ENCODE assay signal across 22 cellular contexts in genomic region chr4:13089659-13089998, GRCh38.
DNase-seq lines count a peak whose midpoint lies in the region; ATAC-seq, FAIRE-seq and TF ChIP-seq lines count a peak whose summit lies in the region.
"Had no signal": no experiment of that assay in that cellular context is flagged by ENCODE, and none has a peak within 500 bp of the region (broad histone marks: within the 10 kb centered on the region; RNA-seq: fewer than 3 reads in every experiment).

No MANE protein-coding gene starts in this region.

- H3K18ac ChIP-seq in H1 (ENCODE audit: extremely low read depth, low read length): no peak overlapping the region

- no peak overlapping the region for H2BK5ac ChIP-seq in H1 (ENCODE audit: low read depth, low read length)

- no peak for TF ChIP-seq RAD21 in H1 (IDR thresholded peaks at IDR 0.05 in 1 of 2, conservative IDR thresholded peaks at IDR 0.05 in 1 of 2; ENCODE audit: low read depth in 2 of 2, low read length in 2 of 2)

- H3K4ac ChIP-seq in H1 (replicated peaks; ENCODE audit: insufficient read length, low read depth, low read length): no peak overlapping the region

- CTCF ChIA-PET in H1 (lab: Charles Lee; ENCODE audit: partially characterized antibody): interaction anchor here (1.6 kb wide), 1 partner anchor 237 kb away, joined by 4 read pairs; no protein-coding TSS in a partner anchor

- H3K4me3 ChIP-seq in HUES48 (ENCODE audit: low read depth, low read length) (no peak overlapping the region), H1 (ENCODE audit: extremely low read depth in 1 of 4, insufficient read depth in 2 of 4, low read depth in 3 of 4, low read length in 4 of 4) (no peak overlapping the region), thoracic aorta (no peak overlapping the region)
- H3K4me3 ChIP-seq: BLaER1 had no signal

- H3K27ac ChIP-seq in HUES48 (ENCODE audit: low read depth, low read length) (peak overlapping the region; percentile 3), H1 (ENCODE audit: low read depth, low read length) (no peak overlapping the region), thoracic aorta (peak overlapping the region; percentile 39 to 71)
- H3K27ac ChIP-seq: 22Rv1, BLaER1 had no signal

- H3K23me2 ChIP-seq in H1 (ENCODE audit: low read depth, low read length): no peaks in the 10 kb centered on the region

- no peak overlapping the region for H3K9ac ChIP-seq in HUES48 (ENCODE audit: low read depth, low read length)
- H3K9ac ChIP-seq in H1 (replicated peaks in 1 of 4; ENCODE audit: extremely low read depth in 1 of 4, low read depth in 3 of 4, low read length in 3 of 4): no peak overlapping the region
- H3K9ac ChIP-seq: BLaER1 had no signal

- no peak overlapping the region for H2AK5ac ChIP-seq in H1 (ENCODE audit: low read depth, low read length)

- POLR2A ChIA-PET in H1 (lab: Charles Lee; ENCODE audit: partially characterized antibody): no interaction called here

- no peaks in the 10 kb centered on the region for H3K36me3 ChIP-seq in HUES48 (ENCODE audit: control insufficient read depth, insufficient read depth, low read length)
- H3K36me3 ChIP-seq in H1 (ENCODE audit: control insufficient read depth in 2 of 4, insufficient read depth in 4 of 4, low read length in 3 of 4): peaks cover 0 to 3% (median 0%) of the 10 kb centered on the region in 4 experiments; a peak in 1 of 8 replicates
- H3K36me3 ChIP-seq in thoracic aorta: no peaks in the 10 kb centered on the region
- H3K36me3 ChIP-seq: BLaER1 had no signal

- no peak for TF ChIP-seq EP300 in H1 (IDR thresholded peaks at IDR 0.05; ENCODE audit: borderline replicate concordance in 1 of 2, low read depth in 2 of 2, low read length in 2 of 2)

- no peak overlapping the region for H3K23ac ChIP-seq in H1 (ENCODE audit: insufficient read length)

- TF ChIP-seq CTCF in H1 (IDR thresholded peaks at IDR 0.05; ENCODE audit: control extremely low read depth in 1 of 3, insufficient read depth in 1 of 3, low read depth in 1 of 3, low read length in 3 of 3): no peak
- TF ChIP-seq CTCF in thoracic aorta (IDR thresholded peaks at IDR 0.05): no peak

- no peak overlapping the region for H2BK120ac ChIP-seq in H1 (replicated peaks; ENCODE audit: low read depth, low read length)

- H3K27me3 ChIP-seq in HUES48 (ENCODE audit: control insufficient read depth, insufficient read depth, low read length) (no peaks in the 10 kb centered on the region), H1 (replicated peaks in 1 of 4; ENCODE audit: control insufficient read depth in 3 of 4, extremely low read depth in 1 of 4, insufficient read depth in 3 of 4, low read length in 3 of 4) (no peaks in the 10 kb centered on the region), thoracic aorta (replicated peaks; ENCODE audit: insufficient read depth) (no peaks in the 10 kb centered on the region)
- H3K27me3 ChIP-seq: BLaER1 had no signal

- H3K4me1 ChIP-seq in HUES48 (ENCODE audit: control insufficient read depth, insufficient read depth, low read length): peaks cover 5% of the 10 kb centered on the region; the same call in 1 of the 2 replicates
- peaks cover 0 to 3% (median under 1%) of the 10 kb centered on the region in 4 experiments; a peak in 3 of 7 replicates for H3K4me1 ChIP-seq in H1 (replicated peaks in 1 of 4; ENCODE audit: control insufficient read depth in 3 of 4, insufficient read depth in 4 of 4, low read length in 3 of 4)
- H3K4me1 ChIP-seq in thoracic aorta (ENCODE audit: control insufficient read depth in 1 of 2, low read depth in 2 of 2): peaks cover 20 to 46% of the 10 kb centered on the region in 2 donors
- H3K4me1 ChIP-seq: BLaER1 had no signal

- no peak overlapping the region for H2BK15ac ChIP-seq in H1 (ENCODE audit: low read length)

- no peak overlapping the region for H3K56ac ChIP-seq in H1 (replicated peaks; ENCODE audit: insufficient read length, low read depth, low read length)

- no peak overlapping the region for H2BK20ac ChIP-seq in H1 (ENCODE audit: low read length)

- H3K4me2 ChIP-seq in H1 (ENCODE audit: insufficient read depth in 1 of 2, low read depth in 2 of 2, low read length in 2 of 2): peak overlapping the region in 1 of 2 experiments; percentile 2; a peak in 1 of 4 replicates
- H3K4me2 ChIP-seq: BLaER1 had no signal

- H4K8ac ChIP-seq in H1 (ENCODE audit: extremely low read depth, insufficient read depth, low read length): no peak overlapping the region

- no peaks in the 10 kb centered on the region for H3K79me1 ChIP-seq in H1 (ENCODE audit: low read depth, low read length)

- H4K5ac ChIP-seq in H1 (ENCODE audit: insufficient read length, low read depth, low read length): no peak overlapping the region

- H3K9me3 ChIP-seq in HUES48 (ENCODE audit: control insufficient read depth, insufficient read depth, low read length) (no peaks in the 10 kb centered on the region), H1 (ENCODE audit: insufficient read depth in 2 of 2, low read depth in 1 of 2, low read length in 1 of 2) (no peaks in the 10 kb centered on the region), thoracic aorta (no peaks in the 10 kb centered on the region)
- H3K9me3 ChIP-seq: BLaER1 had no signal

- peak; percentile 27 for DNase-seq in DMS53 (lab: John Stamatoyannopoulos, UW)
- DNase-seq in DMS53 treated with DMSO at 0.1 percent for 48 hours (lab: John Stamatoyannopoulos, UW; ENCODE audit: unreplicated experiment): no peak
- no peak for DNase-seq in H1 (ENCODE audit: low read depth in 1 of 2, low spot score in 2 of 2)
- no peak for DNase-seq in thoracic aorta (ENCODE audit: low spot score)
- no peak for DNase-seq in hippocampal formation (lab: John Stamatoyannopoulos, UW)
- DNase-seq: ACHN; CD4-positive, alpha-beta T cell; COR-L47; DMS 273 treated with DMSO at 0.1 percent for 48 hours; GF-D8; KG1; MV-4-11; NCI-H187; NCI-H524; NCI-H82; SHP77 had no signal

- H3K79me2 ChIP-seq in H1 (ENCODE audit: control insufficient read depth in 1 of 2, insufficient read depth in 2 of 2, low read length in 2 of 2): no peaks in the 10 kb centered on the region

- H4K20me1 ChIP-seq in H1 (replicated peaks in 1 of 2; ENCODE audit: control insufficient read depth in 1 of 2, insufficient read depth in 2 of 2, low read length in 2 of 2): no peaks in the 10 kb centered on the region
- H4K20me1 ChIP-seq: BLaER1 had no signal

- H4K91ac ChIP-seq in H1 (replicated peaks; ENCODE audit: insufficient read length, low read length): no peak overlapping the region

- peak; percentile 57 for FAIRE-seq in H1 (lab: Jason Lieb, UNC)
- FAIRE-seq: H54 had no signal

- H2AFZ ChIP-seq in H1 (ENCODE audit: low read length): no peak overlapping the region

- no peak overlapping the region for H3K14ac ChIP-seq in H1 (ENCODE audit: insufficient read length)

- no peak for TF ChIP-seq POLR2A in H1 (IDR thresholded peaks at IDR 0.05; ENCODE audit: control extremely low read depth in 1 of 2, low read depth in 2 of 2, low read length in 2 of 2)

- no peak overlapping the region for H2BK12ac ChIP-seq in H1 (ENCODE audit: low read depth, low read length)

- no peak for ATAC-seq in thoracic aorta (ENCODE audit: insufficient number of reproducible peaks, low FRiP score, low read depth)
- ATAC-seq in HG02970 (IDR thresholded peaks at IDR 0.05; ENCODE audit: low FRiP score, unreplicated experiment): no peak
- ATAC-seq in HG03439 (IDR thresholded peaks at IDR 0.05; ENCODE audit: unreplicated experiment): no peak

TF ChIP-seq in H1, 55 proteins besides CTCF, POLR2A, EP300 and RAD21:
- TF ChIP-seq TBP (IDR thresholded peaks at IDR 0.05; ENCODE audit: low read depth, low read length) (no peak), TAF1 (IDR thresholded peaks at IDR 0.05; ENCODE audit: low read depth, low read length) (no peak)
